In the genomic region with DNA sequence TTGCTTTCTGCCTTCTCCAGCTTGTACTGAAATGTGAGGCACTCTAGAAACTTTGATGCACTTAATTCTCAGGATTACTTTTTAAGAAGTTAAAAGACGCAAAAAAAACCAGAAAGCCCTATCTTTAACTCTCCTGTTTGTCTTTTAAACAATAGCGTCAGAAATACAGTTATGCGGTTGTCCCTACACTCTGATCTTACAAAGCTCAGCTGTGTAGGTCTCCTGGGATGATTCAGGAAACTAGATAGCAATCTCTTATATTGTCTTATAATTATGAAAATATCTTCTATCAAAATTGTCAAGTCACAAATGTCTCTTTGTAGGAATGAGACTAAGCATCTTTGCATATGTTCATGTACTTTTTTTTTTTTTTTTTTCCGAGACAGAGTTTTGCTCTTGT, we compare ENCODE assay signal across 21 cellular contexts.
"Had no signal": no experiment of that assay in that cellular context is flagged by ENCODE, and none has a peak within 500 bp of the region (broad histone marks: within the 10 kb centered on the region; RNA-seq: fewer than 3 reads in every experiment).

No MANE protein-coding gene starts in this region.

- DNase-seq: activated CD4-positive, alpha-beta T cell treated with anti-CD3 and anti-CD28 coated beads, Interleukin-2, amount 50 U/mL, for 48 hours; activated naive CD8-positive, alpha-beta T cell treated with anti-CD3 and anti-CD28 coated beads, Interleukin-2, amount 10 ng/mL, durations not matched to agents 7 days and 5 days; body of pancreas; caudate nucleus; dorsolateral prefrontal cortex; foreskin fibroblast; hippocampal formation; islet precursor cell; left colon; nephron progenitor cell; nucleus accumbens; retina; spleen; stimulated activated CD4-positive, alpha-beta T cell treated with anti-CD3 and anti-CD28 coated beads, Interleukin-4, amount 100 ng/mL, for 4 hours; T-helper 1 cell; T1000; upper lobe of left lung had no signal

- ATAC-seq: body of pancreas; stimulated activated memory B cell treated with anti-CD40 and anti-IgM and Interleukin-4, amounts not matched to agents 10 μg/mL and 1 μg/mL and 100 μg/mL, for 72 hours had no signal

- H3K27ac Mint-ChIP-seq: activated naive CD8-positive, alpha-beta T cell treated with anti-CD3 and anti-CD28 coated beads, Interleukin-2, amount 10 ng/mL, durations not matched to agents 7 days and 5 days; activated T-helper 2 cell treated with anti-CD3 and anti-CD28 coated beads, Interferon-gamma antibody, Interleukin-2, Interleukin-4, amounts not matched to agents 10 μg/mL and 5 μg/mL and 100 μg/mL, durations not matched to agents 14 hours and 24 hours and 36 hours; mesothelial cell of epicardium; nephron progenitor cell; stimulated activated memory B cell treated with anti-CD40 and anti-IgM and Interleukin-4, amounts not matched to agents 10 μg/mL and 1 μg/mL and 100 μg/mL, for 72 hours had no signal

- H3K4me1 ChIP-seq: upper lobe of left lung had no signal

- H3K9me3 Mint-ChIP-seq: activated naive CD8-positive, alpha-beta T cell treated with anti-CD3 and anti-CD28 coated beads, Interleukin-2, amount 10 ng/mL, durations not matched to agents 7 days and 5 days; activated T-helper 2 cell treated with anti-CD3 and anti-CD28 coated beads, Interferon-gamma antibody, Interleukin-2, Interleukin-4, amounts not matched to agents 10 μg/mL and 5 μg/mL and 100 μg/mL, durations not matched to agents 14 hours and 24 hours and 36 hours; mesothelial cell of epicardium; nephron progenitor cell; stimulated activated memory B cell treated with anti-CD40 and anti-IgM and Interleukin-4, amounts not matched to agents 10 μg/mL and 1 μg/mL and 100 μg/mL, for 72 hours had no signal

- H3K36me3 ChIP-seq: thoracic aorta, upper lobe of left lung had no signal

- H3K4me3 Mint-ChIP-seq: activated naive CD8-positive, alpha-beta T cell treated with anti-CD3 and anti-CD28 coated beads, Interleukin-2, amount 10 ng/mL, durations not matched to agents 7 days and 5 days; mesothelial cell of epicardium; nephron progenitor cell; stimulated activated memory B cell treated with anti-CD40 and anti-IgM and Interleukin-4, amounts not matched to agents 10 μg/mL and 1 μg/mL and 100 μg/mL, for 72 hours had no signal

- H3K4me3 ChIP-seq: body of pancreas, dorsolateral prefrontal cortex, spleen, thoracic aorta, upper lobe of left lung had no signal

- H3K9me3 ChIP-seq: body of pancreas, spleen, thoracic aorta, upper lobe of left lung had no signal

- H3K27me3 Mint-ChIP-seq: activated naive CD8-positive, alpha-beta T cell treated with anti-CD3 and anti-CD28 coated beads, Interleukin-2, amount 10 ng/mL, durations not matched to agents 7 days and 5 days; stimulated activated memory B cell treated with anti-CD40 and anti-IgM and Interleukin-4, amounts not matched to agents 10 μg/mL and 1 μg/mL and 100 μg/mL, for 72 hours had no signal

- H3K27me3 ChIP-seq: body of pancreas, dorsolateral prefrontal cortex, spleen, upper lobe of left lung had no signal

- H3K36me3 Mint-ChIP-seq: mesothelial cell of epicardium had no signal

- H3K27ac ChIP-seq: body of pancreas, dorsolateral prefrontal cortex, spleen, thoracic aorta, upper lobe of left lung had no signal
